ENCODE assay signal across 1 cellular context in the genomic region with DNA sequence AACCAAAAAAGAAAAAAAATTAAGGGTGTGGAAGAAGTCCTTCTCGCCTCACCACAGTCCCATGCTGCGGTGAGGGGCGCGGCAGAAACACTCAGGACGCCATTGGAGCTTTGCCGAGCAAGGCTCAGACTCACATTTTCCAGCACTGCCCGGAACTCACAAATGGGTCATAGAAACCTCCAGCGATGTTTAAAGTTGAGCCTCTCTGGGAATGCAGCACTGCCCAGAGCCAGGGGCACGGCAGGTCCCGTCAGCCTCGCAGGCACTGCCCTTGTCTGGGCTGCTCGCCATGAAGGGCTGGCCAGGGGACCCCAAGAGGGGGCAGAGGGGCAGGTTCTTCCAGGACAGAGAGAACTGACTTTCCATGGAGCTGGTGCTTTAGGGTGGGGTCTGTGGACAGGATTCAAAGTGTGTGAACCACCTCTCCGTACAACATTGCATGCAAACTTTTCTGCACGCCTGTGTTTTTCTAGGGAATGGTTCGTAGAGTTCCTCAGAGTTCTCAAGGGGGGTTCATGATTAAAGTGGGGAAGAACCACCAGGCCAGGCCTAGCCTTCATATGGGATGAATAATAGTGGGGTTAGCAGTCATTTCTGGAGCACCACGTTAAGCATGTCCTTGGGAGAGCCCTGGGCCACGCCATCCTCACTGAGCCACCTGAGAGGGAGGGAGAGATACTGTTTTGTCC.
TF ChIP-seq lines count a peak whose summit lies in the region.

No MANE protein-coding gene starts in this region.

TF ChIP-seq in IMR-90, 13 proteins besides CTCF, POLR2A, EP300 and RAD21:
- TF ChIP-seq MAFK (IDR thresholded peaks at IDR 0.05; ENCODE audit: low read depth, low read length) (no peak), RCOR1 (IDR thresholded peaks at IDR 0.05; ENCODE audit: insufficient replicate concordance, low read length) (no peak), RFX5 (IDR thresholded peaks at IDR 0.05; ENCODE audit: low read depth, low read length) (no peak), FOS (IDR thresholded peaks at IDR 0.05; ENCODE audit: low read depth, low read length) (no peak), MAZ (IDR thresholded peaks at IDR 0.05; ENCODE audit: borderline replicate concordance, low read depth, low read length) (no peak)
- TF ChIP-seq, protein P1, sequence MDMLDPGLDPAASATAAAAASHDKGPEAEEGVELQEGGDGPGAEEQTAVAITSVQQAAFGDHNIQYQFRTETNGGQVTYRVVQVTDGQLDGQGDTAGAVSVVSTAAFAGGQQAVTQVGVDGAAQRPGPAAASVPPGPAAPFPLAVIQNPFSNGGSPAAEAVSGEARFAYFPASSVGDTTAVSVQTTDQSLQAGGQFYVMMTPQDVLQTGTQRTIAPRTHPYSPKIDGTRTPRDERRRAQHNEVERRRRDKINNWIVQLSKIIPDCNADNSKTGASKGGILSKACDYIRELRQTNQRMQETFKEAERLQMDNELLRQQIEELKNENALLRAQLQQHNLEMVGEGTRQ (IDR thresholded peaks at IDR 0.05; ENCODE audit: low read depth, low read length) = no peak
TF ChIP-seq in IMR-90: peak in this region for 0.
